Comparison of ENCODE assay signal across 15 cellular contexts in the genomic region with DNA sequence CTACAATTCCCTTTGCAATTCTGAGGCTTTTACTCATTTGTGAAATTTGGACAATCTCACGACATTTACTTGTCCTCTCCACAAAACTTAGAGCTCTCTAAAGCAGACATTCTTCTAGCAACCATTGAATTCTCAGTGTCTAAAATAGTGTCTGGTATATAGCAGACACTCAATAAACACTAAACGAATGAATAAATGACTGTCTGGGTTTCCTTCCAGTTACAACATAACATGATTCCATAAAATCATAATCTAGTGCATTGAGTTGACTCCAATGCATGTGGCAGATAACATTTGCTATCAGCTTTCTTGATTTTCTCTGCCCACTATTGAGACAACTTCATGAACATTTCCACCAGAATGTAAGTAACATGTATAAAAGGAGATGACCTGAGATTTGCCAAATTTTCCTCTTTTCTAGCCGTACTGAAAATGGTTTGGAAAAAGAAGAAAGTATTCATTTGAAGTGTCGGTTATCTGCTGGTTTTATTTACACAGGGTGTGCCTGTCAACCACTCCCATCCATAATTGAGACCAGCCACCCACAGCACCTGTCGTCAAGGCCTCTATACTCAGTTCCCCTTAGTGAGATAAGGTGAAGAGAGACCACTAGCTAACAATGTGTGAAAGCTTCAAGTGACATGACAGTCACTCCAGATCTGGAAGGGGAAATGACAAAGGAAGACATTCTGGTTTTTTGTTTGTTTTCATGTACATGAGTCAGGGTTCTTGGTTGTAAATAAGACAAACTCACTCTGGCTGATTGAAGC. TPM values are rescaled to one million over a fixed set of nuclear protein-coding genes. Genes with fewer than 3 reads are reported as not detected.
A peak's percentile ranks its signal among the peaks of the same experiment; 100 is the strongest.
DNase-seq lines count a peak whose midpoint lies in the region; ATAC-seq, FAIRE-seq and TF ChIP-seq lines count a peak whose summit lies in the region.
"Had no signal": no experiment of that assay in that cellular context is flagged by ENCODE, and none has a peak within 500 bp of the region (broad histone marks: within the 10 kb centered on the region; RNA-seq: fewer than 3 reads in every experiment).

No MANE protein-coding gene starts in this region.

- no peaks in the 10 kb centered on the region for H3K27me3 ChIP-seq in duodenal mucosa (ENCODE audit: control insufficient read depth in 1 of 2, insufficient read depth in 2 of 2, low read length in 2 of 2)
- no peaks in the 10 kb centered on the region for H3K27me3 ChIP-seq in rectal smooth muscle tissue (ENCODE audit: control insufficient read depth, insufficient read depth, low read length)
- H3K27me3 ChIP-seq: testis had no signal

- H3K9ac ChIP-seq in duodenal mucosa (ENCODE audit: low read depth in 1 of 2, low read length in 2 of 2) (no peak overlapping the region), rectal smooth muscle tissue (ENCODE audit: low read length) (no peak overlapping the region)
- H3K9ac ChIP-seq: parathyroid adenoma had no signal

- CTCF ChIA-PET in HEK293 (lab: Yijun Ruan, JAX), result no interaction called here

- no peak for FAIRE-seq in frontal cortex (lab: Jason Lieb, UNC)

- POLR2A ChIA-PET in HEK293 (lab: Yijun Ruan, JAX), result interaction anchor here (1.0 to 2.2 kb wide), 2 partner anchors 65 to 67 kb away, joined by 3 to 12 read pairs; no protein-coding TSS in a partner anchor

- TF ChIP-seq CTCF in HEK293 (tag by site-specific recombination; IDR thresholded peaks at IDR 0.05), result no peak

- H3K9me3 ChIP-seq in HEK293 (ENCODE audit: control insufficient read depth, insufficient read depth, low read depth, low read length) (no peaks in the 10 kb centered on the region), duodenal mucosa (ENCODE audit: control insufficient read depth in 1 of 2, low read length in 2 of 2) (no peaks in the 10 kb centered on the region)
- H3K9me3 ChIP-seq: testis had no signal

- no peak overlapping the region for H3K4me3 ChIP-seq in HEK293 (ENCODE audit: low read depth, low read length)
- peak overlapping the region in 1 of 2 donors; percentile 43 for H3K4me3 ChIP-seq in duodenal mucosa (ENCODE audit: low read depth in 1 of 2, low read length in 2 of 2)
- no peak overlapping the region for H3K4me3 ChIP-seq in rectal smooth muscle tissue (ENCODE audit: low read length)
- H3K4me3 ChIP-seq: skin epidermis, testis had no signal

- H3K36me3 ChIP-seq in HEK293 (ENCODE audit: control insufficient read depth in 2 of 2, insufficient read depth in 1 of 2, low read length in 2 of 2) (no peaks in the 10 kb centered on the region), duodenal mucosa (ENCODE audit: control insufficient read depth in 1 of 2, insufficient read depth in 2 of 2, low read length in 2 of 2) (no peaks in the 10 kb centered on the region), rectal smooth muscle tissue (ENCODE audit: control insufficient read depth, insufficient read depth, low read length) (no peaks in the 10 kb centered on the region)

- H3K27ac ChIP-seq in HEK293 (ENCODE audit: extremely low read depth, low read depth, low read length) (no peak overlapping the region; the same call in 1 of the 2 replicates), duodenal mucosa (ENCODE audit: low read depth, low read length) (peak overlapping the region; percentile 39), rectal smooth muscle tissue (ENCODE audit: low read depth, low read length) (peak overlapping the region; percentile 53)
- H3K27ac ChIP-seq: parathyroid adenoma, skin epidermis, testis had no signal

- H3K4me1 ChIP-seq in HEK293 (ENCODE audit: control insufficient read depth, insufficient read depth, low read length) (peaks cover 2% of the 10 kb centered on the region), duodenal mucosa (ENCODE audit: control insufficient read depth in 1 of 2, insufficient read depth in 2 of 2, low read length in 2 of 2) (peaks cover 40 to 68% of the 10 kb centered on the region in 2 donors), rectal smooth muscle tissue (ENCODE audit: control insufficient read depth, insufficient read depth, low read length) (peaks cover 19% of the 10 kb centered on the region)
- H3K4me1 ChIP-seq: parathyroid adenoma had no signal

- peak; percentile 56 for DNase-seq in NCI-H345 (lab: John Stamatoyannopoulos, UW)
- no peak for DNase-seq in frontal cortex (ENCODE audit: low spot score in 2 of 2)
- DNase-seq in stimulated activated CD4-positive, alpha-beta T cell treated with anti-CD3 and anti-CD28 coated beads, Interleukin-4, amount 100 ng/mL, for 24 hours, result no peak
- DNase-seq: activated CD4-positive, alpha-beta T cell treated with anti-CD3 and anti-CD28 coated beads, Interleukin-2, amount 10 ng/mL, durations not matched to agents 7 days and 5 days; activated naive CD4-positive, alpha-beta T cell treated with Interleukin-2 at 50 U/mL for 16 hours; aorta; testis had no signal

- no peak for ATAC-seq in HG03045 (IDR thresholded peaks at IDR 0.05; ENCODE audit: unreplicated experiment)
- ATAC-seq: left lobe of liver had no signal

TF ChIP-seq in HEK293, 187 proteins besides CTCF, POLR2A, EP300 and RAD21:
- 0 out of 2 replicates have a peak, but pooled peaks have one; percentile 19 for TF ChIP-seq EGR2 (tag by site-specific recombination; IDR thresholded peaks at IDR 0.05; ENCODE audit: low read depth)
- no peak for TF ChIP-seq YY2 (tag by site-specific recombination; IDR thresholded peaks at IDR 0.05)
- TF ChIP-seq ZNF48 (tag by site-specific recombination; IDR thresholded peaks at IDR 0.05), result no peak
- TF ChIP-seq ZNF664 (tag by site-specific recombination; IDR thresholded peaks at IDR 0.05), result peak; percentile 94
- TF ChIP-seq ZNF24 (tag by site-specific recombination; IDR thresholded peaks at IDR 0.05), result no peak
- TF ChIP-seq, protein P1, sequence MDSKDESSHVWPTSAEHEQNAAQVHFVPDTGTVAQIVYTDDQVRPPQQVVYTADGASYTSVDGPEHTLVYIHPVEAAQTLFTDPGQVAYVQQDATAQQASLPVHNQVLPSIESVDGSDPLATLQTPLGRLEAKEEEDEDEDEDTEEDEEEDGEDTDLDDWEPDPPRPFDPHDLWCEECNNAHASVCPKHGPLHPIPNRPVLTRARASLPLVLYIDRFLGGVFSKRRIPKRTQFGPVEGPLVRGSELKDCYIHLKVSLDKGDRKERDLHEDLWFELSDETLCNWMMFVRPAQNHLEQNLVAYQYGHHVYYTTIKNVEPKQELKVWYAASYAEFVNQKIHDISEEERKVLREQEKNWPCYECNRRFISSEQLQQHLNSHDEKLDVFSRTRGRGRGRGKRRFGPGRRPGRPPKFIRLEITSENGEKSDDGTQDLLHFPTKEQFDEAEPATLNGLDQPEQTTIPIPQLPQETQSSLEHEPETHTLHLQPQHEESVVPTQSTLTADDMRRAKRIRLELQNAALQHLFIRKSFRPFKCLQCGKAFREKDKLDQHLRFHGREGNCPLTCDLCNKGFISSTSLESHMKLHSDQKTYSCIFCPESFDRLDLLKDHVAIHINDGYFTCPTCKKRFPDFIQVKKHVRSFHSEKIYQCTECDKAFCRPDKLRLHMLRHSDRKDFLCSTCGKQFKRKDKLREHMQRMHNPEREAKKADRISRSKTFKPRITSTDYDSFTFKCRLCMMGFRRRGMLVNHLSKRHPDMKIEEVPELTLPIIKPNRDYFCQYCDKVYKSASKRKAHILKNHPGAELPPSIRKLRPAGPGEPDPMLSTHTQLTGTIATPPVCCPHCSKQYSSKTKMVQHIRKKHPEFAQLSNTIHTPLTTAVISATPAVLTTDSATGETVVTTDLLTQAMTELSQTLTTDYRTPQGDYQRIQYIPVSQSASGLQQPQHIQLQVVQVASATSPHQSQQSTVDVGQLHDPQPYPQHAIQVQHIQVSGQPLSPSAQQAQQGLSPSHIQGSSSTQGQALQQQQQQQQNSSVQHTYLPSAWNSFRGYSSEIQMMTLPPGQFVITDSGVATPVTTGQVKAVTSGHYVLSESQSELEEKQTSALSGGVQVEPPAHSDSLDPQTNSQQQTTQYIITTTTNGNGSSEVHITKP (tag by site-specific recombination; IDR thresholded peaks at IDR 0.05), result no peak
- TF ChIP-seq KLF1 (tag by site-specific recombination; IDR thresholded peaks at IDR 0.05), result peak; percentile 88
- TF ChIP-seq, protein P2, sequence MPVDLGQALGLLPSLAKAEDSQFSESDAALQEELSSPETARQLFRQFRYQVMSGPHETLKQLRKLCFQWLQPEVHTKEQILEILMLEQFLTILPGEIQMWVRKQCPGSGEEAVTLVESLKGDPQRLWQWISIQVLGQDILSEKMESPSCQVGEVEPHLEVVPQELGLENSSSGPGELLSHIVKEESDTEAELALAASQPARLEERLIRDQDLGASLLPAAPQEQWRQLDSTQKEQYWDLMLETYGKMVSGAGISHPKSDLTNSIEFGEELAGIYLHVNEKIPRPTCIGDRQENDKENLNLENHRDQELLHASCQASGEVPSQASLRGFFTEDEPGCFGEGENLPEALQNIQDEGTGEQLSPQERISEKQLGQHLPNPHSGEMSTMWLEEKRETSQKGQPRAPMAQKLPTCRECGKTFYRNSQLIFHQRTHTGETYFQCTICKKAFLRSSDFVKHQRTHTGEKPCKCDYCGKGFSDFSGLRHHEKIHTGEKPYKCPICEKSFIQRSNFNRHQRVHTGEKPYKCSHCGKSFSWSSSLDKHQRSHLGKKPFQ (tag by site-specific recombination; IDR thresholded peaks at IDR 0.05), result no peak
- TF ChIP-seq, protein P3, sequence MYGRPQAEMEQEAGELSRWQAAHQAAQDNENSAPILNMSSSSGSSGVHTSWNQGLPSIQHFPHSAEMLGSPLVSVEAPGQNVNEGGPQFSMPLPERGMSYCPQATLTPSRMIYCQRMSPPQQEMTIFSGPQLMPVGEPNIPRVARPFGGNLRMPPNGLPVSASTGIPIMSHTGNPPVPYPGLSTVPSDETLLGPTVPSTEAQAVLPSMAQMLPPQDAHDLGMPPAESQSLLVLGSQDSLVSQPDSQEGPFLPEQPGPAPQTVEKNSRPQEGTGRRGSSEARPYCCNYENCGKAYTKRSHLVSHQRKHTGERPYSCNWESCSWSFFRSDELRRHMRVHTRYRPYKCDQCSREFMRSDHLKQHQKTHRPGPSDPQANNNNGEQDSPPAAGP (tag by site-specific recombination; IDR thresholded peaks at IDR 0.05), result 0 out of 2 replicates have a peak, but pooled peaks have one; percentile 48
- TF ChIP-seq, protein P4, sequence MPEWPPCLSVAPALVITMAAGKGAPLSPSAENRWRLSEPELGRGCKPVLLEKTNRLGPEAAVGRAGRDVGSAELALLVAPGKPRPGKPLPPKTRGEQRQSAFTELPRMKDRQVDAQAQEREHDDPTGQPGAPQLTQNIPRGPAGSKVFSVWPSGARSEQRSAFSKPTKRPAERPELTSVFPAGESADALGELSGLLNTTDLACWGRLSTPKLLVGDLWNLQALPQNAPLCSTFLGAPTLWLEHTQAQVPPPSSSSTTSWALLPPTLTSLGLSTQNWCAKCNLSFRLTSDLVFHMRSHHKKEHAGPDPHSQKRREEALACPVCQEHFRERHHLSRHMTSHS (tag by site-specific recombination; IDR thresholded peaks at IDR 0.05), result no peak

RNA-seq across cellular contexts. Expression of a gene that starts 4.8 kb away (rescaled TPM):
- total RNA-seq in frontal cortex, result 26.1 TPM
- total RNA-seq: activated CD4-positive, alpha-beta T cell treated with anti-CD3 and anti-CD28 coated beads, Interleukin-2, amount 10 ng/mL, durations not matched to agents 7 days and 5 days; B cell had no signal
